Comparison of ENCODE assay signal across 17 cellular contexts in genomic region chr2:25090801-25091200, GRCh38. TPM values are rescaled to one million over a fixed set of nuclear protein-coding genes. Genes with fewer than 3 reads are reported as not detected.
DNase-seq lines count a peak whose midpoint lies in the region; ATAC-seq and TF ChIP-seq lines count a peak whose summit lies in the region.
"Had no signal": no experiment of that assay in that cellular context is flagged by ENCODE, and none has a peak within 500 bp of the region (broad histone marks: within the 10 kb centered on the region; RNA-seq: fewer than 3 reads in every experiment).

No MANE protein-coding gene starts in this region.

- H3K27me3 ChIP-seq in SK-N-SH (ENCODE audit: insufficient read depth) (no peaks in the 10 kb centered on the region), upper lobe of right lung (no peaks in the 10 kb centered on the region)
- H3K27me3 ChIP-seq: BE2C, SJCRH30 had no signal

- 88% methylated on average over 8 of the region's 8 CpGs for WGBS in SK-N-SH (ENCODE audit: low lambda C conversion rate)

- ATAC-seq in SK-N-SH treated with all-trans-retinoic acid at 6 μM for 48 hours (no peak), upper lobe of right lung (peak; percentile 8), GM21447 (IDR thresholded peaks at IDR 0.05; ENCODE audit: unreplicated experiment) (no peak)
- ATAC-seq: HCT116 had no signal

- no peak for TF ChIP-seq RAD21 in SK-N-SH (IDR thresholded peaks at IDR 0.05; ENCODE audit: low read length)

- no peaks in the 10 kb centered on the region for H3K9me2 ChIP-seq in SK-N-SH

- H4K20me1 ChIP-seq in SK-N-SH (ENCODE audit: insufficient read depth) = 0 out of 2 replicates have a peak, but pooled peaks cover 6% of the 10 kb centered on the region

- CTCF ChIA-PET in SK-N-SH (lab: Yijun Ruan, JAX) = interaction anchor here (1.0 to 3.3 kb wide), 3 partner anchors 13 to 115 kb away, joined by 3 to 12 read pairs (median 4); no protein-coding TSS in a partner anchor

- DNase-seq in SK-N-SH = peak; percentile 62
- DNase-seq in NCI-H2171 (lab: John Stamatoyannopoulos, UW) = peak; percentile 29
- DNase-seq in caudate nucleus (lab: John Stamatoyannopoulos, UW) = peak in 13 of 61 donors; percentile 11 to 77 (median 45)
- no peak for DNase-seq in upper lobe of right lung
- DNase-seq in activated CD8-positive, alpha-beta memory T cell treated with anti-CD3 and anti-CD28 coated beads, Interleukin-2, amount 50 U/mL, for 48 hours = no peak
- DNase-seq: BE2C; DMS79 treated with DMSO at 0.1 percent for 48 hours; GOT3; KG1; NCI-H1092; NCI-H146; NCI-H2029; NK-92 treated with Interleukin-12 subunit alpha and Interleukin-12 subunit beta, amount 100 ng/mL, for 24 hours; SJCRH30 had no signal

- no peaks in the 10 kb centered on the region for H3F3A ChIP-seq in SK-N-SH (replicated peaks; ENCODE audit: insufficient read depth)

- peaks cover 0 to 25% of the 10 kb centered on the region in 2 experiments; a peak in 1 of 4 replicates for H3K4me1 ChIP-seq in SK-N-SH (ENCODE audit: control insufficient read depth in 1 of 2, insufficient read depth in 2 of 2, low read depth in 1 of 2, low read length in 1 of 2)
- H3K4me1 ChIP-seq in upper lobe of right lung = peaks cover 7% of the 10 kb centered on the region
- H3K4me1 ChIP-seq: BE2C, SJCRH30 had no signal

- no peak overlapping the region for H3K4me2 ChIP-seq in SK-N-SH

- H3K4me3 ChIP-seq in SK-N-SH (ENCODE audit: low read depth in 2 of 2, low read length in 1 of 2) (no peak overlapping the region), upper lobe of right lung (no peak overlapping the region)
- H3K4me3 ChIP-seq: SJCRH30 had no signal

- no peak for TF ChIP-seq EP300 in SK-N-SH (IDR thresholded peaks at IDR 0.05; ENCODE audit: borderline replicate concordance in 1 of 2, low read depth in 1 of 2, low read length in 1 of 2)

- intact Hi-C loops in upper lobe of right lung (cut with DNase I) = no loop called here

- no peak overlapping the region for H3K9ac ChIP-seq in SK-N-SH

- POLR2A ChIA-PET in SK-N-SH (lab: Yijun Ruan, JAX) = no interaction called here

- TF ChIP-seq CTCF in SK-N-SH (IDR thresholded peaks at IDR 0.05) (no peak), upper lobe of right lung (IDR thresholded peaks at IDR 0.05) (no peak)

- peaks cover 0 to 2% of the 10 kb centered on the region in 2 experiments for H3K36me3 ChIP-seq in SK-N-SH (replicated peaks in 1 of 2; ENCODE audit: control insufficient read depth in 1 of 2, insufficient read depth in 2 of 2, low read length in 1 of 2)
- no peaks in the 10 kb centered on the region for H3K36me3 ChIP-seq in upper lobe of right lung
- H3K36me3 ChIP-seq: BE2C, SJCRH30 had no signal

- H3K27ac ChIP-seq in SK-N-SH (ENCODE audit: low read depth in 2 of 2, low read length in 1 of 2) (peak overlapping the region in 1 of 2 experiments; percentile 48; a peak in 1 of 4 replicates), caudate nucleus (ENCODE audit: low read depth, low read length) (peak overlapping the region; percentile 83), upper lobe of right lung (no peak overlapping the region)
- H3K27ac ChIP-seq: SJCRH30 had no signal

- no peaks in the 10 kb centered on the region for H3K79me2 ChIP-seq in SK-N-SH (ENCODE audit: insufficient read depth)

- H3K9me3 ChIP-seq in SK-N-SH = no peaks in the 10 kb centered on the region
- H3K9me3 ChIP-seq in upper lobe of right lung = no peaks in the 10 kb centered on the region
- H3K9me3 ChIP-seq: BE2C, SJCRH30 had no signal

- H2AFZ ChIP-seq in SK-N-SH (ENCODE audit: low read depth) = no peak overlapping the region

TF ChIP-seq in SK-N-SH, 30 proteins besides CTCF, POLR2A, EP300 and RAD21 (continues in another document):
- TF ChIP-seq, protein P1, sequence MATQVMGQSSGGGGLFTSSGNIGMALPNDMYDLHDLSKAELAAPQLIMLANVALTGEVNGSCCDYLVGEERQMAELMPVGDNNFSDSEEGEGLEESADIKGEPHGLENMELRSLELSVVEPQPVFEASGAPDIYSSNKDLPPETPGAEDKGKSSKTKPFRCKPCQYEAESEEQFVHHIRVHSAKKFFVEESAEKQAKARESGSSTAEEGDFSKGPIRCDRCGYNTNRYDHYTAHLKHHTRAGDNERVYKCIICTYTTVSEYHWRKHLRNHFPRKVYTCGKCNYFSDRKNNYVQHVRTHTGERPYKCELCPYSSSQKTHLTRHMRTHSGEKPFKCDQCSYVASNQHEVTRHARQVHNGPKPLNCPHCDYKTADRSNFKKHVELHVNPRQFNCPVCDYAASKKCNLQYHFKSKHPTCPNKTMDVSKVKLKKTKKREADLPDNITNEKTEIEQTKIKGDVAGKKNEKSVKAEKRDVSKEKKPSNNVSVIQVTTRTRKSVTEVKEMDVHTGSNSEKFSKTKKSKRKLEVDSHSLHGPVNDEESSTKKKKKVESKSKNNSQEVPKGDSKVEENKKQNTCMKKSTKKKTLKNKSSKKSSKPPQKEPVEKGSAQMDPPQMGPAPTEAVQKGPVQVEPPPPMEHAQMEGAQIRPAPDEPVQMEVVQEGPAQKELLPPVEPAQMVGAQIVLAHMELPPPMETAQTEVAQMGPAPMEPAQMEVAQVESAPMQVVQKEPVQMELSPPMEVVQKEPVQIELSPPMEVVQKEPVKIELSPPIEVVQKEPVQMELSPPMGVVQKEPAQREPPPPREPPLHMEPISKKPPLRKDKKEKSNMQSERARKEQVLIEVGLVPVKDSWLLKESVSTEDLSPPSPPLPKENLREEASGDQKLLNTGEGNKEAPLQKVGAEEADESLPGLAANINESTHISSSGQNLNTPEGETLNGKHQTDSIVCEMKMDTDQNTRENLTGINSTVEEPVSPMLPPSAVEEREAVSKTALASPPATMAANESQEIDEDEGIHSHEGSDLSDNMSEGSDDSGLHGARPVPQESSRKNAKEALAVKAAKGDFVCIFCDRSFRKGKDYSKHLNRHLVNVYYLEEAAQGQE (IDR thresholded peaks at IDR 0.05; ENCODE audit: low read depth, low read length) = no peak
- TF ChIP-seq GATA2 (CRISPR knock-in tag; IDR thresholded peaks at IDR 0.05) (no peak), FOXM1 (IDR thresholded peaks at IDR 0.05; ENCODE audit: low read depth) (no peak), NRF1 (IDR thresholded peaks at IDR 0.05; ENCODE audit: low read depth, low read length) (no peak), MXI1 (IDR thresholded peaks at IDR 0.05; ENCODE audit: low read depth, low read length) (no peak), TCF12 (IDR thresholded peaks at IDR 0.05) (no peak)
- TF ChIP-seq, protein P2, sequence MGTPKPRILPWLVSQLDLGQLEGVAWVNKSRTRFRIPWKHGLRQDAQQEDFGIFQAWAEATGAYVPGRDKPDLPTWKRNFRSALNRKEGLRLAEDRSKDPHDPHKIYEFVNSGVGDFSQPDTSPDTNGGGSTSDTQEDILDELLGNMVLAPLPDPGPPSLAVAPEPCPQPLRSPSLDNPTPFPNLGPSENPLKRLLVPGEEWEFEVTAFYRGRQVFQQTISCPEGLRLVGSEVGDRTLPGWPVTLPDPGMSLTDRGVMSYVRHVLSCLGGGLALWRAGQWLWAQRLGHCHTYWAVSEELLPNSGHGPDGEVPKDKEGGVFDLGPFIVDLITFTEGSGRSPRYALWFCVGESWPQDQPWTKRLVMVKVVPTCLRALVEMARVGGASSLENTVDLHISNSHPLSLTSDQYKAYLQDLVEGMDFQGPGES (IDR thresholded peaks at IDR 0.05; ENCODE audit: low read depth, low read length) = no peak

TF ChIP-seq in SK-N-SH treated with all-trans-retinoic acid at 6 μM for 48 hours, 23 proteins besides CTCF, POLR2A, EP300 and RAD21:
- TF ChIP-seq ZNF70 (CRISPR knock-in tag; IDR thresholded peaks at IDR 0.05) = no peak
- TF ChIP-seq POU6F1 (CRISPR knock-in tag; IDR thresholded peaks at IDR 0.05; ENCODE audit: borderline replicate concordance, low read depth) = no peak
- no peak for TF ChIP-seq CSDC2 (CRISPR knock-in tag; IDR thresholded peaks at IDR 0.05)
- TF ChIP-seq ESRRG (CRISPR knock-in tag; IDR thresholded peaks at IDR 0.05) = no peak
- no peak for TF ChIP-seq SNAI2 (CRISPR knock-in tag; IDR thresholded peaks at IDR 0.05)
- no peak for TF ChIP-seq RARB (CRISPR knock-in tag; IDR thresholded peaks at IDR 0.05)
- TF ChIP-seq BACH2 (CRISPR knock-in tag; IDR thresholded peaks at IDR 0.05; ENCODE audit: borderline replicate concordance) = no peak
- TF ChIP-seq ZNF8 (CRISPR knock-in tag; IDR thresholded peaks at IDR 0.05) = no peak
- TF ChIP-seq, protein P3, sequence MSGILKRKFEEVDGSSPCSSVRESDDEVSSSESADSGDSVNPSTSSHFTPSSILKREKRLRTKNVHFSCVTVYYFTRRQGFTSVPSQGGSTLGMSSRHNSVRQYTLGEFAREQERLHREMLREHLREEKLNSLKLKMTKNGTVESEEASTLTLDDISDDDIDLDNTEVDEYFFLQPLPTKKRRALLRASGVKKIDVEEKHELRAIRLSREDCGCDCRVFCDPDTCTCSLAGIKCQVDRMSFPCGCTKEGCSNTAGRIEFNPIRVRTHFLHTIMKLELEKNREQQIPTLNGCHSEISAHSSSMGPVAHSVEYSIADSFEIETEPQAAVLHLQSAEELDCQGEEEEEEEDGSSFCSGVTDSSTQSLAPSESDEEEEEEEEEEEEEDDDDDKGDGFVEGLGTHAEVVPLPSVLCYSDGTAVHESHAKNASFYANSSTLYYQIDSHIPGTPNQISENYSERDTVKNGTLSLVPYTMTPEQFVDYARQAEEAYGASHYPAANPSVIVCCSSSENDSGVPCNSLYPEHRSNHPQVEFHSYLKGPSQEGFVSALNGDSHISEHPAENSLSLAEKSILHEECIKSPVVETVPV (CRISPR knock-in tag; IDR thresholded peaks at IDR 0.05) = no peak
- TF ChIP-seq PPARA (CRISPR knock-in tag; IDR thresholded peaks at IDR 0.05; ENCODE audit: borderline replicate concordance) = no peak
- no peak for TF ChIP-seq OSR1 (CRISPR knock-in tag; IDR thresholded peaks at IDR 0.05)
TF ChIP-seq in SK-N-SH treated with all-trans-retinoic acid at 6 μM for 48 hours: peak in this region for 0.

RNA-seq across cellular contexts. Expression of gene EFR3B, which starts 48.9 kb away (rescaled TPM):
- 1.5 and 1.9 TPM in 2 replicates for polyA plus RNA-seq in SK-N-SH (2012; rRNA removed)
- 0.98 and 1.4 TPM in 2 replicates for polyA plus RNA-seq in SK-N-SH (2012; cell fraction: cytosol; rRNA removed)
- polyA plus RNA-seq in SK-N-SH (2012; cell fraction: nucleus; rRNA removed) = 3.6 and 3.7 TPM in 2 replicates
- total RNA-seq in upper lobe of right lung = 10.7 TPM

Comparison
In these comparisons a context has a peak if more than half of its experiments do, and no peak if none do; other contexts are left out.
1. DNase-seq: peak in SK-N-SH (single experiment) and NCI-H2171 (single experiment); none in upper lobe of right lung (single experiment) and activated CD8-positive, alpha-beta memory T cell treated with anti-CD3 and anti-CD28 coated beads, Interleukin-2, amount 50 U/mL, for 48 hours (single experiment).